In the genomic region with DNA sequence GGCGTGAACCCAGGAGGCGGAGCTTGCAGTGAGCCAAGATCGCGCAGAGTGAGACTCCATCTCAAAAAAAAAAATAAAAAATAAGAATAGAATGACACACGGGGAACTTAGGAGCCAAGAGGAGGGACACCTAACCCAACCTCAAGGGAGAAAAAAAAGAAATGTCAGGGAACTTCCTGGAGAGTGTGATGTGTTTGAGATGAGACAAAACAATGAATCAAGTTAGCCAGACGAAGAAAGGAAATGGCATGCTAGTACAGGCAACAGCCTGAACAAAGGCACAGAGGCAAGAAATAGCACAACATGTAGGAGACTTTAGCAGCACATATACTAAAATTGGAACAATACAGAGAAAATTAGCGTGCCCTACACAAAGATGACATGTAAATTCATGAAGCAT, we compare ENCODE assay signal across 11 cellular contexts.
"Had no signal": no experiment of that assay in that cellular context is flagged by ENCODE, and none has a peak within 500 bp of the region (broad histone marks: within the 10 kb centered on the region; RNA-seq: fewer than 3 reads in every experiment).

No MANE protein-coding gene starts in this region.

- H3K36me3 Mint-ChIP-seq: activated naive CD8-positive, alpha-beta T cell treated with anti-CD3 and anti-CD28 coated beads, Interleukin-2, amount 10 ng/mL, durations not matched to agents 7 days and 5 days had no signal

- H3K4me3 Mint-ChIP-seq: activated naive CD8-positive, alpha-beta T cell treated with anti-CD3 and anti-CD28 coated beads, Interleukin-2, amount 10 ng/mL, durations not matched to agents 7 days and 5 days; activated T-helper 1 cell treated with anti-CD3 and anti-CD28 coated beads, Interleukin-12 subunit alpha, Interleukin-12 subunit beta, Interleukin-2, Interleukin-4 antibody, amounts not matched to agents 30 ng/mL and 10 ng/mL and 1 ng/mL, durations not matched to agents 14 hours and 24 hours and 36 hours; naive thymus-derived CD8-positive, alpha-beta T cell; stimulated activated naive B cell treated with anti-CD40 and anti-IgM and Interleukin-4, amounts not matched to agents 10 μg/mL and 1 μg/mL and 100 μg/mL, for 72 hours had no signal

- H3K9me3 ChIP-seq: body of pancreas, colonic mucosa, upper lobe of right lung had no signal

- H3K9me3 Mint-ChIP-seq: activated naive CD8-positive, alpha-beta T cell treated with anti-CD3 and anti-CD28 coated beads, Interleukin-2, amount 10 ng/mL, durations not matched to agents 7 days and 5 days; activated T-helper 1 cell treated with anti-CD3 and anti-CD28 coated beads, Interleukin-12 subunit alpha, Interleukin-12 subunit beta, Interleukin-2, Interleukin-4 antibody, amounts not matched to agents 30 ng/mL and 10 ng/mL and 1 ng/mL, durations not matched to agents 14 hours and 24 hours and 36 hours had no signal

- H3K4me1 Mint-ChIP-seq: naive thymus-derived CD8-positive, alpha-beta T cell had no signal

- H3K4me1 ChIP-seq: body of pancreas, colonic mucosa, upper lobe of right lung had no signal

- H3K27me3 ChIP-seq: body of pancreas, colonic mucosa, upper lobe of right lung had no signal

- H3K27ac ChIP-seq: body of pancreas, colonic mucosa, upper lobe of right lung had no signal

- H3K27me3 Mint-ChIP-seq: stimulated activated naive B cell treated with anti-CD40 and anti-IgM and Interleukin-4, amounts not matched to agents 10 μg/mL and 1 μg/mL and 100 μg/mL, for 72 hours had no signal

- DNase-seq: activated naive CD4-positive, alpha-beta T cell; activated naive CD8-positive, alpha-beta T cell treated with anti-CD3 and anti-CD28 coated beads, Interleukin-2, amount 10 ng/mL, durations not matched to agents 7 days and 5 days; body of pancreas; central memory CD4-positive, alpha-beta T cell; colonic mucosa; mesendoderm; naive thymus-derived CD8-positive, alpha-beta T cell; stimulated activated naive B cell treated with anti-CD40 and anti-IgM and Interleukin-4, amounts not matched to agents 10 μg/mL and 1 μg/mL and 100 μg/mL, for 72 hours; T1000; upper lobe of right lung had no signal

- H3K4me3 ChIP-seq: body of pancreas, colonic mucosa, upper lobe of right lung had no signal

- H3K36me3 ChIP-seq: colonic mucosa, upper lobe of right lung had no signal

- H3K27ac Mint-ChIP-seq: activated naive CD8-positive, alpha-beta T cell treated with anti-CD3 and anti-CD28 coated beads, Interleukin-2, amount 10 ng/mL, durations not matched to agents 7 days and 5 days; activated T-helper 1 cell treated with anti-CD3 and anti-CD28 coated beads, Interleukin-12 subunit alpha, Interleukin-12 subunit beta, Interleukin-2, Interleukin-4 antibody, amounts not matched to agents 30 ng/mL and 10 ng/mL and 1 ng/mL, durations not matched to agents 14 hours and 24 hours and 36 hours; naive thymus-derived CD8-positive, alpha-beta T cell; stimulated activated naive B cell treated with anti-CD40 and anti-IgM and Interleukin-4, amounts not matched to agents 10 μg/mL and 1 μg/mL and 100 μg/mL, for 72 hours had no signal
